In genomic region chr1:184296466-184297243, GRCh38 we compare ENCODE assay signal across 9 cellular contexts.
DNase-seq lines count a peak whose midpoint lies in the region; ATAC-seq and TF ChIP-seq lines count a peak whose summit lies in the region.
"Had no signal": no experiment of that assay in that cellular context is flagged by ENCODE, and none has a peak within 500 bp of the region (broad histone marks: within the 10 kb centered on the region; RNA-seq: fewer than 3 reads in every experiment).

No MANE protein-coding gene starts in this region.

- CTCF ChIA-PET in CD4-positive, alpha-beta T cell (lab: Charles Lee), result no interaction called here

- H3K27me3 Mint-ChIP-seq in HFFc6 (ENCODE audit: insufficient read depth), result peaks cover 1% of the 10 kb centered on the region
- peaks cover 4% of the 10 kb centered on the region for H3K27me3 Mint-ChIP-seq in CD4-positive, alpha-beta T cell

- peaks cover 64% of the 10 kb centered on the region for H3K4me1 Mint-ChIP-seq in HFFc6 (ENCODE audit: low read depth)
- no peaks in the 10 kb centered on the region for H3K4me1 Mint-ChIP-seq in CD4-positive, alpha-beta T cell (ENCODE audit: low read depth)

- H3K9me2 ChIP-seq in hepatocyte (replicated peaks; ENCODE audit: insufficient read depth), result no peaks in the 10 kb centered on the region

- H2AFZ ChIP-seq in hepatocyte, result no peak overlapping the region

- no peaks in the 10 kb centered on the region for H4K20me1 ChIP-seq in hepatocyte (ENCODE audit: insufficient read depth, poor library complexity, severe bottlenecking)

- WGBS in hepatocyte (ENCODE audit: low lambda C conversion rate, missing lambda C conversion rate), result 54% methylated on average over 10 of the region's 10 CpGs

- no peak for TF ChIP-seq CTCF in HFFc6 (IDR thresholded peaks at IDR 0.05)
- TF ChIP-seq CTCF in ascending aorta (IDR thresholded peaks at IDR 0.05), result no peak
- no peak for TF ChIP-seq CTCF in hepatocyte (IDR thresholded peaks at IDR 0.05; ENCODE audit: poor library complexity)
- TF ChIP-seq CTCF in CD4-positive, alpha-beta T cell (IDR thresholded peaks at IDR 0.05), result no peak

- H3K27me3 ChIP-seq in ascending aorta (no peaks in the 10 kb centered on the region), hepatocyte (no peaks in the 10 kb centered on the region), stomach smooth muscle (ENCODE audit: control insufficient read depth in 1 of 2, insufficient read depth in 2 of 2, low read length in 2 of 2) (no peaks in the 10 kb centered on the region)
- no peaks in the 10 kb centered on the region for H3K27me3 ChIP-seq in CD4-positive, alpha-beta T cell (ENCODE audit: control insufficient read depth, insufficient read depth, low read length)

- H3K4me3 ChIP-seq in ascending aorta, result peak overlapping the region in 1 of 2 donors; percentile 39
- H3K4me3 ChIP-seq in hepatocyte, result no peak overlapping the region
- peak overlapping the region; percentile 22 to 26 for H3K4me3 ChIP-seq in stomach smooth muscle (ENCODE audit: low read length in 2 of 2)

- H3K27ac Mint-ChIP-seq in HFFc6, result peak overlapping the region; percentile 80
- no peak overlapping the region for H3K27ac Mint-ChIP-seq in CD4-positive, alpha-beta T cell

- peak; percentile 55 for DNase-seq in HFFc6
- peak; percentile 32 to 92 for DNase-seq in ascending aorta (ENCODE audit: low spot score in 2 of 2)
- peak; percentile 64 for DNase-seq in hepatocyte (ENCODE audit: low spot score)
- DNase-seq in stimulated activated naive CD4-positive, alpha-beta T cell (lab: John Stamatoyannopoulos, UW), result no peak
- DNase-seq in CD4-positive, alpha-beta T cell, result no peak
- DNase-seq: naive thymus-derived CD8-positive, alpha-beta T cell had no signal

- H3K36me3 Mint-ChIP-seq in HFFc6 (ENCODE audit: low read depth), result no peaks in the 10 kb centered on the region
- no peaks in the 10 kb centered on the region for H3K36me3 Mint-ChIP-seq in CD4-positive, alpha-beta T cell (ENCODE audit: low read depth)
- H3K36me3 Mint-ChIP-seq: naive thymus-derived CD8-positive, alpha-beta T cell had no signal

- no peaks in the 10 kb centered on the region for H3K36me3 ChIP-seq in ascending aorta
- H3K36me3 ChIP-seq in hepatocyte (replicated peaks; ENCODE audit: insufficient read depth, low read depth), result no peaks in the 10 kb centered on the region
- H3K36me3 ChIP-seq in stomach smooth muscle (ENCODE audit: control insufficient read depth in 2 of 2, insufficient read depth in 2 of 2, low read length in 2 of 2), result no peaks in the 10 kb centered on the region

- ATAC-seq in HG03135 (IDR thresholded peaks at IDR 0.05; ENCODE audit: unreplicated experiment), result no peak
- no peak for ATAC-seq in CD4-positive, alpha-beta T cell (ENCODE audit: poor library complexity)
- no peak for ATAC-seq in HG02623 (IDR thresholded peaks at IDR 0.05; ENCODE audit: unreplicated experiment)
- ATAC-seq: naive thymus-derived CD8-positive, alpha-beta T cell had no signal

- peak overlapping the region; percentile 69 for H3K4me3 Mint-ChIP-seq in HFFc6
- no peak overlapping the region for H3K4me3 Mint-ChIP-seq in CD4-positive, alpha-beta T cell
- H3K4me3 Mint-ChIP-seq: naive thymus-derived CD8-positive, alpha-beta T cell had no signal

- intact Hi-C loops in ascending aorta (cut with DNase I), result no loop called here
- intact Hi-C loops in CD4-positive, alpha-beta T cell (cut with DNase I, micrococcal nuclease), result no loop called here

- no peak overlapping the region for H3K4me2 ChIP-seq in hepatocyte

- H3K9me3 ChIP-seq in ascending aorta (no peaks in the 10 kb centered on the region), hepatocyte (ENCODE audit: low read depth) (no peaks in the 10 kb centered on the region), stomach smooth muscle (ENCODE audit: control insufficient read depth in 2 of 2, low read length in 2 of 2) (no peaks in the 10 kb centered on the region)
- H3K9me3 ChIP-seq in CD4-positive, alpha-beta T cell (ENCODE audit: control insufficient read depth, low read length), result no peaks in the 10 kb centered on the region

- POLR2A ChIA-PET in CD4-positive, alpha-beta T cell (lab: Charles Lee), result no interaction called here

- H3K27ac ChIP-seq in ascending aorta (peak overlapping the region; percentile 86 to 88), hepatocyte (peak overlapping the region; percentile 56), stomach smooth muscle (ENCODE audit: low read length) (peak overlapping the region; percentile 58)
- H3K27ac ChIP-seq in CD4-positive, alpha-beta T cell (ENCODE audit: low read depth, low read length), result no peak overlapping the region

- no peaks in the 10 kb centered on the region for H3K9me3 Mint-ChIP-seq in HFFc6
- H3K9me3 Mint-ChIP-seq in CD4-positive, alpha-beta T cell, result no peaks in the 10 kb centered on the region

- no peaks in the 10 kb centered on the region for H3K79me2 ChIP-seq in hepatocyte

- H3K9ac ChIP-seq in stomach smooth muscle (ENCODE audit: low read length in 2 of 2), result peak overlapping the region; percentile 37 to 46

- H3K4me1 ChIP-seq in ascending aorta (peaks cover 3 to 12% of the 10 kb centered on the region in 2 donors), hepatocyte (ENCODE audit: insufficient read depth) (no peaks in the 10 kb centered on the region), stomach smooth muscle (ENCODE audit: control insufficient read depth, insufficient read depth, low read length) (peaks cover 19% of the 10 kb centered on the region)

Comparison
In these comparisons a context has a peak if more than half of its experiments do, and no peak if none do; other contexts are left out.
1. DNase-seq: peak in HFFc6 (single experiment), ascending aorta (2 of 2) and hepatocyte (single experiment); none in stimulated activated naive CD4-positive, alpha-beta T cell (0 of 6) and CD4-positive, alpha-beta T cell (0 of 10).